Comparison of ENCODE assay signal across 8 cellular contexts in the genomic region with DNA sequence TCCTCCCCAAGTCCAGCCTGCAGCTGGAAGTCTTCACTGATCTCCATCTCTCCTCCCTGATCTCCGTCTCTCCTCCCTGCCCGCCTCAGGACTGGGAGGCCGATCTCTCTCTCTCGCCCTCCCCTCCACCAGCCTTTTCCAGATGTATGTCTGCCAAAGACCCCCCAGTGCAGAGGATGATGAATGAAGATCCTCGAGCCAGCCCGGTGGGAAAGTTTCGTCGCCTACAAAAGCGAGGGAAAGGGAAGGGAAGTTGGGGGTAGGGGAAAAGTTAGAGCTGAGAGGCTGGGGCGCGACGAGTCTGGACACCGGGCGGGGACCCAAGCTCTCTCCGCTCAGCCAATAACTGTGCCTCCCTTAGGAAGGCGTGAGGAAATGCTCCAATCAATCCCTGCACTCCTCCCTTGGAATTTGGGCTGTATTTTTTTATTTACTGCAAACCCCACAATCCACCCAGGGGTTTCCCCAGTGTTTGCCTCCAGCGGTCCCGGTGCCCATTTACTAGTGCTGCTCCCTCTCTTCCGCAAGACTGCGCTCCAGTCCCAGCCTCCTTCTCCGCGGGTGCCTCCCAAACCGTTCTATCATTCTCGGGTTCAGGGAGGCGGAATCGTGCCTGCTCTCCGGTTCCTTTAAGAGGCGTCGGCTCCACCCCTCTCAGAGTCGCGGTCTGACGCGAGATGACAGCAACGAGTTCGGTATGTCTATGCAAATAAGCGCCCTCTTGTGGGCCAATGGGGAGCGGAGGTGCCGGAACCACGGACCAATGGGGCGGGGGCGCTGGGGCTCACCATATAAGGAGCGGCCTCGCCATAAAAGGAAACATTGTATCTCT. TPM values are rescaled to one million over a fixed set of nuclear protein-coding genes. Genes with fewer than 3 reads are reported as not detected.
DNase-seq lines count a peak whose midpoint lies in the region; ATAC-seq and TF ChIP-seq lines count a peak whose summit lies in the region.

Gene SRF (plus strand): TSS at position 818 of the 832 bp plus-strand sequence. CDS start 388 bp downstream, outside the sequence.

- H3K4me1 Mint-ChIP-seq in activated T-helper 1 cell treated with anti-CD3 and anti-CD28 coated beads, Interleukin-12 subunit alpha, Interleukin-12 subunit beta, Interleukin-2, Interleukin-4 antibody, amounts not matched to agents 30 ng/mL and 10 ng/mL and 1 ng/mL, durations not matched to agents 14 hours and 24 hours and 36 hours (ENCODE audit: low read depth) = peaks cover 44% of the 10 kb centered on the region
- H3K4me1 Mint-ChIP-seq in naive thymus-derived CD4-positive, alpha-beta T cell = peaks cover 30 to 43% (median 40%) of the 10 kb centered on the region in 7 donors
- H3K4me1 Mint-ChIP-seq in stimulated activated naive B cell treated with anti-CD40 and anti-IgM and Interleukin-4, amounts not matched to agents 10 μg/mL and 1 μg/mL and 100 μg/mL, for 72 hours = peaks cover 32 to 45% of the 10 kb centered on the region in 2 donors

- H3K4me3 Mint-ChIP-seq in activated T-helper 1 cell treated with anti-CD3 and anti-CD28 coated beads, Interleukin-12 subunit alpha, Interleukin-12 subunit beta, Interleukin-2, Interleukin-4 antibody, amounts not matched to agents 30 ng/mL and 10 ng/mL and 1 ng/mL, durations not matched to agents 14 hours and 24 hours and 36 hours = peak within 1 kb of the TSS; percentile 94
- peak within 1 kb of the TSS; percentile 85 to 99 (median 96) for H3K4me3 Mint-ChIP-seq in naive thymus-derived CD4-positive, alpha-beta T cell
- H3K4me3 Mint-ChIP-seq in stimulated activated naive B cell treated with anti-CD40 and anti-IgM and Interleukin-4, amounts not matched to agents 10 μg/mL and 1 μg/mL and 100 μg/mL, for 72 hours = peak within 1 kb of the TSS; percentile 88 to 93

- TF ChIP-seq CTCF in fibroblast of lung (conservative IDR thresholded peaks at IDR 0.05 in 1 of 2, IDR thresholded peaks at IDR 0.05 in 1 of 2; ENCODE audit: low read depth in 1 of 2, low read length in 2 of 2) = peak in 1 of 2 donors; percentile 18

- H3K9me3 Mint-ChIP-seq in activated T-helper 1 cell treated with anti-CD3 and anti-CD28 coated beads, Interleukin-12 subunit alpha, Interleukin-12 subunit beta, Interleukin-2, Interleukin-4 antibody, amounts not matched to agents 30 ng/mL and 10 ng/mL and 1 ng/mL, durations not matched to agents 14 hours and 24 hours and 36 hours = no peaks in the 10 kb centered on the region
- no peaks in the 10 kb centered on the region for H3K9me3 Mint-ChIP-seq in naive thymus-derived CD4-positive, alpha-beta T cell
- no peaks in the 10 kb centered on the region for H3K9me3 Mint-ChIP-seq in stimulated activated naive B cell treated with anti-CD40 and anti-IgM and Interleukin-4, amounts not matched to agents 10 μg/mL and 1 μg/mL and 100 μg/mL, for 72 hours

- H4K20me1 ChIP-seq in fibroblast of lung (ENCODE audit: control insufficient read depth, extremely low read depth, insufficient read depth, low read length) = no peaks in the 10 kb centered on the region

- H3K27ac ChIP-seq in fibroblast of lung (ENCODE audit: insufficient read depth, low read length) = peak within 1 kb of the TSS; percentile 99
- H3K27ac ChIP-seq in naive thymus-derived CD4-positive, alpha-beta T cell (ENCODE audit: low read depth, low read length) = peak within 1 kb of the TSS; percentile 73

- CTCF ChIA-PET in naive thymus-derived CD4-positive, alpha-beta T cell (lab: Charles Lee) = interaction anchor here (0.6 kb wide), 1 partner anchor 41 kb away, joined by 3 read pairs; no protein-coding TSS in a partner anchor

- peak within 1 kb of the TSS; percentile 88 for H3K9ac ChIP-seq in fibroblast of lung (ENCODE audit: insufficient read depth, low read length)

- H3K27me3 ChIP-seq in fibroblast of lung (ENCODE audit: control insufficient read depth, insufficient read depth, low read length) = no peaks in the 10 kb centered on the region
- no peaks in the 10 kb centered on the region for H3K27me3 ChIP-seq in naive thymus-derived CD4-positive, alpha-beta T cell (ENCODE audit: control insufficient read depth in 2 of 2, insufficient read depth in 2 of 2, low read length in 2 of 2)

- H3K27me3 Mint-ChIP-seq in activated T-helper 1 cell treated with anti-CD3 and anti-CD28 coated beads, Interleukin-12 subunit alpha, Interleukin-12 subunit beta, Interleukin-2, Interleukin-4 antibody, amounts not matched to agents 30 ng/mL and 10 ng/mL and 1 ng/mL, durations not matched to agents 14 hours and 24 hours and 36 hours (ENCODE audit: insufficient read depth) = peaks cover 5% of the 10 kb centered on the region
- peaks cover 0 to 4% (median 0%) of the 10 kb centered on the region in 5 donors for H3K27me3 Mint-ChIP-seq in naive thymus-derived CD4-positive, alpha-beta T cell
- no peaks in the 10 kb centered on the region for H3K27me3 Mint-ChIP-seq in stimulated activated naive B cell treated with anti-CD40 and anti-IgM and Interleukin-4, amounts not matched to agents 10 μg/mL and 1 μg/mL and 100 μg/mL, for 72 hours

- peak within 1 kb of the TSS; percentile 93 for H3K4me2 ChIP-seq in fibroblast of lung (ENCODE audit: extremely low read depth, insufficient read depth, low read length)

- peak; percentile 99 for DNase-seq in DMS79 treated with DMSO at 0.1 percent for 48 hours (lab: John Stamatoyannopoulos, UW)
- peak; percentile 99 for DNase-seq in Kasumi-1 (lab: John Stamatoyannopoulos, UW)
- peak; percentile 99 for DNase-seq in RPMI7951 (ENCODE audit: low read depth)
- peak; percentile 99 for DNase-seq in activated T-helper 1 cell treated with anti-CD3 and anti-CD28 coated beads, Interleukin-12 subunit alpha, Interleukin-12 subunit beta, Interleukin-2, Interleukin-4 antibody, amounts not matched to agents 30 ng/mL and 10 ng/mL and 1 ng/mL, durations not matched to agents 14 hours and 24 hours and 36 hours (ENCODE audit: low spot score)
- DNase-seq in fibroblast of lung (ENCODE audit: low read depth in 2 of 2) = peak; percentile 99 to 100
- peak in 8 of 9 donors; percentile 95 to 99 (median 98) for DNase-seq in naive thymus-derived CD4-positive, alpha-beta T cell
- peak; percentile 98 for DNase-seq in stimulated activated naive B cell treated with anti-CD40 and anti-IgM and Interleukin-4, amounts not matched to agents 10 μg/mL and 1 μg/mL and 100 μg/mL, for 72 hours

- no peaks in the 10 kb centered on the region for H3K9me3 ChIP-seq in fibroblast of lung (ENCODE audit: control insufficient read depth, insufficient read depth, low read depth, low read length)
- H3K9me3 ChIP-seq in naive thymus-derived CD4-positive, alpha-beta T cell (ENCODE audit: control insufficient read depth in 2 of 3, low read length in 3 of 3) = no peaks in the 10 kb centered on the region

- H3K27ac Mint-ChIP-seq in activated T-helper 1 cell treated with anti-CD3 and anti-CD28 coated beads, Interleukin-12 subunit alpha, Interleukin-12 subunit beta, Interleukin-2, Interleukin-4 antibody, amounts not matched to agents 30 ng/mL and 10 ng/mL and 1 ng/mL, durations not matched to agents 14 hours and 24 hours and 36 hours = peak within 1 kb of the TSS; percentile 93
- peak within 1 kb of the TSS; percentile 92 to 98 (median 96) for H3K27ac Mint-ChIP-seq in naive thymus-derived CD4-positive, alpha-beta T cell
- peak within 1 kb of the TSS; percentile 95 for H3K27ac Mint-ChIP-seq in stimulated activated naive B cell treated with anti-CD40 and anti-IgM and Interleukin-4, amounts not matched to agents 10 μg/mL and 1 μg/mL and 100 μg/mL, for 72 hours

- H3K79me2 ChIP-seq in fibroblast of lung (ENCODE audit: control insufficient read depth, insufficient read depth, low read length) = peaks cover 29% of the 10 kb centered on the region

- peaks cover 5% of the 10 kb centered on the region for H3K36me3 ChIP-seq in fibroblast of lung (ENCODE audit: control insufficient read depth, insufficient read depth, low read length)
- H3K36me3 ChIP-seq in naive thymus-derived CD4-positive, alpha-beta T cell (ENCODE audit: control insufficient read depth in 2 of 3, insufficient read depth in 3 of 3, low read length in 3 of 3) = peaks cover 0 to 14% (median 8%) of the 10 kb centered on the region in 3 experiments

- H3K4me3 ChIP-seq in fibroblast of lung (replicated peaks in 1 of 4; ENCODE audit: control extremely low read depth in 1 of 4, insufficient read depth in 1 of 4, low read depth in 3 of 4, low read length in 4 of 4) = peak within 1 kb of the TSS; percentile 87 to 97 (median 92)
- H3K4me3 ChIP-seq in naive thymus-derived CD4-positive, alpha-beta T cell (ENCODE audit: low read length) = peak within 1 kb of the TSS; percentile 76

- H2AFZ ChIP-seq in fibroblast of lung (ENCODE audit: low read length) = peak within 1 kb of the TSS; percentile 75

- peaks cover 13% of the 10 kb centered on the region for H3K36me3 Mint-ChIP-seq in activated T-helper 1 cell treated with anti-CD3 and anti-CD28 coated beads, Interleukin-12 subunit alpha, Interleukin-12 subunit beta, Interleukin-2, Interleukin-4 antibody, amounts not matched to agents 30 ng/mL and 10 ng/mL and 1 ng/mL, durations not matched to agents 14 hours and 24 hours and 36 hours (ENCODE audit: low read depth)
- peaks cover 0 to 11% (median 0%) of the 10 kb centered on the region in 5 donors for H3K36me3 Mint-ChIP-seq in naive thymus-derived CD4-positive, alpha-beta T cell
- H3K36me3 Mint-ChIP-seq in stimulated activated naive B cell treated with anti-CD40 and anti-IgM and Interleukin-4, amounts not matched to agents 10 μg/mL and 1 μg/mL and 100 μg/mL, for 72 hours = peaks cover 9 to 29% of the 10 kb centered on the region in 2 donors

- ATAC-seq in GM21825 (IDR thresholded peaks at IDR 0.05; ENCODE audit: unreplicated experiment) = peak; percentile 54
- peak; percentile 87 for ATAC-seq in naive thymus-derived CD4-positive, alpha-beta T cell
- peak; percentile 71 to 76 for ATAC-seq in stimulated activated naive B cell treated with anti-CD40 and anti-IgM and Interleukin-4, amounts not matched to agents 10 μg/mL and 1 μg/mL and 100 μg/mL, for 72 hours (replicated peaks)

- H3K4me1 ChIP-seq in fibroblast of lung (ENCODE audit: control insufficient read depth, extremely low read depth, insufficient read depth, low read length) = peaks cover 17% of the 10 kb centered on the region
- H3K4me1 ChIP-seq in naive thymus-derived CD4-positive, alpha-beta T cell (ENCODE audit: control insufficient read depth in 2 of 2, insufficient read depth in 2 of 2, low read length in 2 of 2) = peaks cover 26 to 29% of the 10 kb centered on the region in 2 donors

- intact Hi-C loops in activated T-helper 1 cell treated with anti-CD3 and anti-CD28 coated beads, Interleukin-12 subunit alpha, Interleukin-12 subunit beta, Interleukin-2, Interleukin-4 antibody, amounts not matched to agents 30 ng/mL and 10 ng/mL and 1 ng/mL, durations not matched to agents 14 hours and 24 hours and 36 hours (cut with micrococcal nuclease) = loop anchor here (1.0 to 5.0 kb wide), 13 partner anchors 54 to 948 kb away; partner anchors contain the start of genes ABCC10, BICRAL, GTPBP2 and KLC4
- intact Hi-C loops in naive thymus-derived CD4-positive, alpha-beta T cell (cut with micrococcal nuclease) = loop anchor here (1.0 to 5.0 kb wide), 29 partner anchors 14 to 1383 kb away; partner anchors contain the start of genes ABCC10 (in 2 of the 2), BICRAL (in 2 of the 2), CNPY3 (in 2 of the 2) and GTPBP2 (in 2 of the 2)

- POLR2A ChIA-PET in naive thymus-derived CD4-positive, alpha-beta T cell (lab: Charles Lee) = interaction anchor here (0.8 to 4.9 kb wide), 6 partner anchors 10 to 117 kb away, joined by 3 to 21 read pairs (median 4); partner anchors contain the start of genes CUL7 and CUL9

RNA-seq across cellular contexts. Expression of gene SRF, which starts in this region (rescaled TPM):
- total RNA-seq in RPMI7951 (2014; rRNA removed; shearing (Covaris generic)) = 10.7 and 16.7 TPM in 2 replicates
- total RNA-seq in activated T-helper 1 cell treated with anti-CD3 and anti-CD28 coated beads, Interleukin-12 subunit alpha, Interleukin-12 subunit beta, Interleukin-2, Interleukin-4 antibody, amounts not matched to agents 30 ng/mL and 10 ng/mL and 1 ng/mL, durations not matched to agents 14 hours and 24 hours and 36 hours = 61.4 and 61.9 TPM in 2 replicates
- total RNA-seq in fibroblast of lung = 16.0 and 16.9 TPM in 2 replicates
- 29.5 and 32.3 TPM in 2 replicates for polyA plus RNA-seq in fibroblast of lung
- polyA plus RNA-seq in fibroblast of lung (2012) = 30.0 and 33.9 TPM in 2 replicates
- polyA minus RNA-seq in fibroblast of lung (ENCODE audit: low replicate concordance) = 84.8 and 91.8 TPM in 2 replicates
- 10 to 100 TPM; 22.5 to 49.4 (median 26.7) TPM for total RNA-seq in naive thymus-derived CD4-positive, alpha-beta T cell
- polyA plus RNA-seq in naive thymus-derived CD4-positive, alpha-beta T cell = 1 to 10 TPM; 4.0 to 6.6 TPM

Comparison
In these comparisons a context has a peak if more than half of its experiments do, and no peak if none do; other contexts are left out.
1. Peak in every context shown above with its lines: DNase-seq, ATAC-seq, H3K4me3 ChIP-seq and H3K27ac ChIP-seq.